28 cellular contexts compared by ENCODE assay signal in the genomic region with DNA sequence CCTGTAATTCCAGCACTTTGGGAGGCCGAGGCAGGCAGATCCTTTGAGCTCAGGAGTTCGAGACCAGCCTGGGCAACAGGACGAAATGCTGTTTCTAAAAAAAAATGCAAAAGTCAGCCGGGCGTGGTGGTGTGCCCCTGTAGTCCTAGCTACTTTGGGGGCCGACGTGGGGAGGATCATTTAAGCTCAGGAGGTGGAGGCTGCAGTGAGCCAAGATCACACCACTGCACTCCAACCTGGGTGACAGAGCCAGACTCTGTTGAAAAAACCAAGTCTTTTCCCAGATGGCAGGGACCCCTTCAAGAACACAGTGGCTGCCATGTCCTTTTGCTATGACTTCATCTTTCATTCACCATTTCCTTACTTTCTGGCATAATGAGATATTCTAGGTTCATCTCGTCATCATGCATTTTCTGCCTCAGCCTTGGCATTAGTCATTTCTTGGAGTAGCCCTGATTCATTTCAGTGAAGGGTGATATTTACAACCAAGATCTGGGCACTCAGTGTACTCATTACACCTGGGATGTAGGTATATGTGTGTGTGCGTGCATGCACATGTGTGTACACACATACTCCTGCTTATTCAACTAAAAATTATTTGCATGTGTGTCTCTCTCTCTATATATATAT.
DNase-seq lines count a peak whose midpoint lies in the region; ATAC-seq, FAIRE-seq and TF ChIP-seq lines count a peak whose summit lies in the region.
"Had no signal": no experiment of that assay in that cellular context is flagged by ENCODE, and none has a peak within 500 bp of the region (broad histone marks: within the 10 kb centered on the region; RNA-seq: fewer than 3 reads in every experiment).

No MANE protein-coding gene starts in this region.

- ATAC-seq in HG03378 (IDR thresholded peaks at IDR 0.05; ENCODE audit: unreplicated experiment) = no peak
- no peak for ATAC-seq in HG03108 (IDR thresholded peaks at IDR 0.05; ENCODE audit: unreplicated experiment)
- no peak for ATAC-seq in HG03442 (IDR thresholded peaks at IDR 0.05; ENCODE audit: unreplicated experiment)
- ATAC-seq: pancreas had no signal

- H3K9me3 ChIP-seq in small intestine (ENCODE audit: control insufficient read depth, low read depth) = no peaks in the 10 kb centered on the region
- H3K9me3 ChIP-seq: ascending aorta, pancreas had no signal

- no peaks in the 10 kb centered on the region for H3K4me1 ChIP-seq in small intestine (ENCODE audit: control insufficient read depth in 2 of 2, insufficient read depth in 1 of 2, low read depth in 1 of 2, low read length in 1 of 2)
- H3K4me1 ChIP-seq: ascending aorta, pancreas, spleen had no signal

- H3K27me3 ChIP-seq in small intestine (ENCODE audit: control insufficient read depth in 2 of 2, insufficient read depth in 2 of 2, low read length in 2 of 2) = no peaks in the 10 kb centered on the region
- H3K27me3 ChIP-seq: ascending aorta, pancreas, spleen had no signal

- H3K27ac ChIP-seq in small intestine (ENCODE audit: low read depth in 1 of 2, low read length in 1 of 2) = no peak overlapping the region
- H3K27ac ChIP-seq: ascending aorta, HL-60, pancreas, SK-N-MC, spleen had no signal

- H3K36me3 ChIP-seq in small intestine (ENCODE audit: control insufficient read depth in 2 of 2, insufficient read depth in 2 of 2, low read length in 2 of 2) = no peaks in the 10 kb centered on the region
- H3K36me3 ChIP-seq: ascending aorta, pancreas, spleen had no signal

- H3K4me3 ChIP-seq in fibroblast of the aortic adventitia (ENCODE audit: low read depth, low read length) = no peak overlapping the region
- no peak overlapping the region for H3K4me3 ChIP-seq in small intestine (ENCODE audit: low read depth in 1 of 2, low read length in 2 of 2)
- H3K4me3 ChIP-seq: ascending aorta, pancreas, SK-N-MC, spleen had no signal

- peak; percentile 24 for DNase-seq in EL
- DNase-seq in HTR-8/SVneo (ENCODE audit: insufficient read length, low spot score) = no peak
- DNase-seq in amniotic epithelial cell (ENCODE audit: low read depth) = peak; percentile 81
- peak; percentile 39 for DNase-seq in fibroblast of the aortic adventitia (ENCODE audit: low read depth)
- no peak for DNase-seq in small intestine
- DNase-seq: activated CD4-positive, alpha-beta memory T cell treated with anti-CD3 and anti-CD28 coated beads, Interleukin-2, amount 10 ng/mL, durations not matched to agents 7 days and 5 days; activated CD4-positive, CD25-positive, alpha-beta regulatory T cell treated with anti-CD3 and anti-CD28 coated beads, Interleukin-2, amount 50 U/mL, for 72 hours; activated CD8-positive, alpha-beta memory T cell treated with anti-CD3 and anti-CD28 coated beads, Interleukin-2, amount 50 U/mL, for 48 hours; activated naive CD8-positive, alpha-beta T cell treated with anti-CD3 and anti-CD28 coated beads for 36 hours; CD8-positive, alpha-beta memory T cell; dermis blood vessel endothelial cell; kidney glomerular epithelial cell; NCI-H2029 treated with DMSO at 0.1 percent for 48 hours; NCI-H345; NCI-H748 treated with DMSO at 0.1 percent for 48 hours; pancreas; RPMI8226; spleen; stimulated activated CD4-positive, alpha-beta T cell treated with anti-CD3 and anti-CD28 coated beads, Interleukin-2, amount 100 ng/mL, for 48 hours; trophoblast cell had no signal

- FAIRE-seq in HTR-8/SVneo (lab: Jason Lieb, UNC) (peak; percentile 95), small intestine (lab: Jason Lieb, UNC) (no peak)
- FAIRE-seq: G401.6, pancreas, TTC549 had no signal

- no peak for TF ChIP-seq CTCF in fibroblast of the aortic adventitia (IDR thresholded peaks at IDR 0.05; ENCODE audit: insufficient read depth, low read length)

- WGBS in small intestine, 3 donors = 82 to 89% (median 87%) methylated on average over 9 of the region's 9 CpGs

Comparison
In these comparisons a context has a peak if more than half of its experiments do, and no peak if none do; other contexts are left out.
1. DNase-seq: peak in EL (single experiment), amniotic epithelial cell (single experiment) and fibroblast of the aortic adventitia (single experiment); none in HTR-8/SVneo (single experiment) and small intestine (single experiment).